In the genomic region with DNA sequence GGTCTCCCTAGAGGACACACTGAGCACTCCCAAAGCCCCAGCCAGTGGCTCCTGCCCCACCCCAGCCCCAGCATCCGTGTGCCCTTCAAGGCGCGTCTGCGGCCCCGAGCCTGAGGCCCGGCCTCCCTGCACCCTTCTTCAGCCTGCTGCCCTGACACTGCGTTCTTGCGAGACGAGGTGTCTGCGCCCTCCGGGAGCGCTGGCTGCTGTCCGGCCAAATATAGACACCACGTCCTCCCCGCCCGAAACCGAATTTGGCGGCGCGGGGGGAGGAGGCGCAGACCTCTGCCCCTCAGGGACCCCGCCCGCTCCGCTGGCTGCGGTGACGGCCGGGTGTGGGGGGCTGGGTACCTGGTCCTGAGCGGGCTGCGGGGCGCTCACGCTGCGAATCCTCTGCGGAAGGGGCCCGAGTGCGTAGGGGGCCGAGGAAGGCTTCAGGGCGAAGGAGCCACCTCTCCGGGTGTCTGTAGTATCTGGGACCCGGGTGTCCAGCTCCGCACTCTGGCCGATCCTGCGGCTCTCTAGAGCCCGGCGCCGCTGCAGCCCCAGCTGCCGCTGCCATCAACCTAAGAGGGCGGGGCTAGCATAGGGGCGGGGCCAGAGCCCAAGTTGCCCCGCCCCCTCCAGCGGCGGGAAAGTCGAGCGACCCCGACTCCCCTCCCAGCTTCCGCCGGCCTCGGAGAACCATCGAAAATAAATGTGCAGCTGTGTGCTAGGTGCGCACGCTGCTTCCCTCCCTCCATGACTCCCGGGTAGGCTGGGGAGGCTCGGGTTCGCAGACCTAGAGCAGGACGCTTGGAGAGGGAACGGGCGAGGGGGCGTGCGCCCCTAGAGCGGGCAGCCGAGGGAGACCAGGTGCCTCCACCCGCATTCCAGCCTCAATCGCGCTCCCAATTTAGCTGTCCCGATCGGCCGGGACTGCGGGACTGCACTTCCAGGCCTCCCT, we compare ENCODE assay signal across 1 cellular context.
TF ChIP-seq lines count a peak whose summit lies in the region.

A gene (minus strand): TSS at position 576 of the 946 bp plus-strand sequence. CDS start 1,491 bp downstream, outside the sequence.

TF ChIP-seq in HEK293, 187 proteins besides CTCF, POLR2A, EP300 and RAD21 (continued from another document):
- TF ChIP-seq, protein P1, sequence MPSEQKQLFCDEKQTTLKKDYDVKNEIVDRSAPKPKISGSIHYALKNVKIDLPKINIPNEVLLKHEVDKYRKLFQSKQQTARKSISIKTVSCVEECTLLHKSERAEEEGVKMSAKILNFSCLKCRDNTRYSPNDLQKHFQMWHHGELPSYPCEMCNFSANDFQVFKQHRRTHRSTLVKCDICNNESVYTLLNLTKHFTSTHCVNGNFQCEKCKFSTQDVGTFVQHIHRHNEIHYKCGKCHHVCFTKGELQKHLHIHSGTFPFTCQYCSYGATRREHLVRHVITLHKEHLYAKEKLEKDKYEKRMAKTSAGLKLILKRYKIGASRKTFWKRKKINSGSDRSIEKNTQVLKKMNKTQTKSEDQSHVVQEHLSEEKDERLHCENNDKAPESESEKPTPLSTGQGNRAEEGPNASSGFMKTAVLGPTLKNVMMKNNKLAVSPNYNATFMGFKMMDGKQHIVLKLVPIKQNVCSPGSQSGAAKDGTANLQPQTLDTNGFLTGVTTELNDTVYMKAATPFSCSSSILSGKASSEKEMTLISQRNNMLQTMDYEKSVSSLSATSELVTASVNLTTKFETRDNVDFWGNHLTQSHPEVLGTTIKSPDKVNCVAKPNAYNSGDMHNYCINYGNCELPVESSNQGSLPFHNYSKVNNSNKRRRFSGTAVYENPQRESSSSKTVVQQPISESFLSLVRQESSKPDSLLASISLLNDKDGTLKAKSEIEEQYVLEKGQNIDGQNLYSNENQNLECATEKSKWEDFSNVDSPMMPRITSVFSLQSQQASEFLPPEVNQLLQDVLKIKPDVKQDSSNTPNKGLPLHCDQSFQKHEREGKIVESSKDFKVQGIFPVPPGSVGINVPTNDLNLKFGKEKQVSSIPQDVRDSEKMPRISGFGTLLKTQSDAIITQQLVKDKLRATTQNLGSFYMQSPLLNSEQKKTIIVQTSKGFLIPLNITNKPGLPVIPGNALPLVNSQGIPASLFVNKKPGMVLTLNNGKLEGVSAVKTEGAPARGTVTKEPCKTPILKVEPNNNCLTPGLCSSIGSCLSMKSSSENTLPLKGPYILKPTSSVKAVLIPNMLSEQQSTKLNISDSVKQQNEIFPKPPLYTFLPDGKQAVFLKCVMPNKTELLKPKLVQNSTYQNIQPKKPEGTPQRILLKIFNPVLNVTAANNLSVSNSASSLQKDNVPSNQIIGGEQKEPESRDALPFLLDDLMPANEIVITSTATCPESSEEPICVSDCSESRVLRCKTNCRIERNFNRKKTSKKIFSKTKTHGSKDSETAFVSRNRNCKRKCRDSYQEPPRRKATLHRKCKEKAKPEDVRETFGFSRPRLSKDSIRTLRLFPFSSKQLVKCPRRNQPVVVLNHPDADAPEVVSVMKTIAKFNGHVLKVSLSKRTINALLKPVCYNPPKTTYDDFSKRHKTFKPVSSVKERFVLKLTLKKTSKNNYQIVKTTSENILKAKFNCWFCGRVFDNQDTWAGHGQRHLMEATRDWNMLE (tag by site-specific recombination; conservative IDR thresholded peaks at IDR 0.05; ENCODE audit: low read depth), result peak; percentile 21; the same call in 1 of the 2 replicates
- TF ChIP-seq, protein P2, sequence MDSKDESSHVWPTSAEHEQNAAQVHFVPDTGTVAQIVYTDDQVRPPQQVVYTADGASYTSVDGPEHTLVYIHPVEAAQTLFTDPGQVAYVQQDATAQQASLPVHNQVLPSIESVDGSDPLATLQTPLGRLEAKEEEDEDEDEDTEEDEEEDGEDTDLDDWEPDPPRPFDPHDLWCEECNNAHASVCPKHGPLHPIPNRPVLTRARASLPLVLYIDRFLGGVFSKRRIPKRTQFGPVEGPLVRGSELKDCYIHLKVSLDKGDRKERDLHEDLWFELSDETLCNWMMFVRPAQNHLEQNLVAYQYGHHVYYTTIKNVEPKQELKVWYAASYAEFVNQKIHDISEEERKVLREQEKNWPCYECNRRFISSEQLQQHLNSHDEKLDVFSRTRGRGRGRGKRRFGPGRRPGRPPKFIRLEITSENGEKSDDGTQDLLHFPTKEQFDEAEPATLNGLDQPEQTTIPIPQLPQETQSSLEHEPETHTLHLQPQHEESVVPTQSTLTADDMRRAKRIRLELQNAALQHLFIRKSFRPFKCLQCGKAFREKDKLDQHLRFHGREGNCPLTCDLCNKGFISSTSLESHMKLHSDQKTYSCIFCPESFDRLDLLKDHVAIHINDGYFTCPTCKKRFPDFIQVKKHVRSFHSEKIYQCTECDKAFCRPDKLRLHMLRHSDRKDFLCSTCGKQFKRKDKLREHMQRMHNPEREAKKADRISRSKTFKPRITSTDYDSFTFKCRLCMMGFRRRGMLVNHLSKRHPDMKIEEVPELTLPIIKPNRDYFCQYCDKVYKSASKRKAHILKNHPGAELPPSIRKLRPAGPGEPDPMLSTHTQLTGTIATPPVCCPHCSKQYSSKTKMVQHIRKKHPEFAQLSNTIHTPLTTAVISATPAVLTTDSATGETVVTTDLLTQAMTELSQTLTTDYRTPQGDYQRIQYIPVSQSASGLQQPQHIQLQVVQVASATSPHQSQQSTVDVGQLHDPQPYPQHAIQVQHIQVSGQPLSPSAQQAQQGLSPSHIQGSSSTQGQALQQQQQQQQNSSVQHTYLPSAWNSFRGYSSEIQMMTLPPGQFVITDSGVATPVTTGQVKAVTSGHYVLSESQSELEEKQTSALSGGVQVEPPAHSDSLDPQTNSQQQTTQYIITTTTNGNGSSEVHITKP (tag by site-specific recombination; IDR thresholded peaks at IDR 0.05), result peak; percentile 48; the same call in 1 of the 2 replicates
- no peak for TF ChIP-seq ZNF510 (tag by site-specific recombination; IDR thresholded peaks at IDR 0.05; ENCODE audit: insufficient replicate concordance)
- no peak for TF ChIP-seq ZNF174 (tag by site-specific recombination; IDR thresholded peaks at IDR 0.05)
- TF ChIP-seq ZNF266 (tag by site-specific recombination; IDR thresholded peaks at IDR 0.05; ENCODE audit: low read depth), result no peak
- no peak; the same call in 1 of the 2 replicates for TF ChIP-seq ZNF37A (tag by site-specific recombination; IDR thresholded peaks at IDR 0.05)
- TF ChIP-seq, protein P3, sequence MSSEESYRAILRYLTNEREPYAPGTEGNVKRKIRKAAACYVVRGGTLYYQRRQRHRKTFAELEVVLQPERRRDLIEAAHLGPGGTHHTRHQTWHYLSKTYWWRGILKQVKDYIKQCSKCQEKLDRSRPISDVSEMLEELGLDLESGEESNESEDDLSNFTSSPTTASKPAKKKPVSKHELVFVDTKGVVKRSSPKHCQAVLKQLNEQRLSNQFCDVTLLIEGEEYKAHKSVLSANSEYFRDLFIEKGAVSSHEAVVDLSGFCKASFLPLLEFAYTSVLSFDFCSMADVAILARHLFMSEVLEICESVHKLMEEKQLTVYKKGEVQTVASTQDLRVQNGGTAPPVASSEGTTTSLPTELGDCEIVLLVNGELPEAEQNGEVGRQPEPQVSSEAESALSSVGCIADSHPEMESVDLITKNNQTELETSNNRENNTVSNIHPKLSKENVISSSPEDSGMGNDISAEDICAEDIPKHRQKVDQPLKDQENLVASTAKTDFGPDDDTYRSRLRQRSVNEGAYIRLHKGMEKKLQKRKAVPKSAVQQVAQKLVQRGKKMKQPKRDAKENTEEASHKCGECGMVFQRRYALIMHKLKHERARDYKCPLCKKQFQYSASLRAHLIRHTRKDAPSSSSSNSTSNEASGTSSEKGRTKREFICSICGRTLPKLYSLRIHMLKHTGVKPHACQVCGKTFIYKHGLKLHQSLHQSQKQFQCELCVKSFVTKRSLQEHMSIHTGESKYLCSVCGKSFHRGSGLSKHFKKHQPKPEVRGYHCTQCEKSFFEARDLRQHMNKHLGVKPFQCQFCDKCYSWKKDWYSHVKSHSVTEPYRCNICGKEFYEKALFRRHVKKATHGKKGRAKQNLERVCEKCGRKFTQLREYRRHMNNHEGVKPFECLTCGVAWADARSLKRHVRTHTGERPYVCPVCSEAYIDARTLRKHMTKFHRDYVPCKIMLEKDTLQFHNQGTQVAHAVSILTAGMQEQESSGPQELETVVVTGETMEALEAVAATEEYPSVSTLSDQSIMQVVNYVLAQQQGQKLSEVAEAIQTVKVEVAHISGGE (tag by site-specific recombination; conservative IDR thresholded peaks at IDR 0.05; ENCODE audit: low read depth), result peak; percentile 53
- TF ChIP-seq ZNF239 (tag by site-specific recombination; IDR thresholded peaks at IDR 0.05), result no peak
- no peak for TF ChIP-seq OSR2 (tag by site-specific recombination; IDR thresholded peaks at IDR 0.05)
- peak; percentile 67; the same call in 1 of the 2 replicates for TF ChIP-seq BCL11B (tag by site-specific recombination; IDR thresholded peaks at IDR 0.05; ENCODE audit: low read depth)
- TF ChIP-seq FEZF1 (tag by site-specific recombination; IDR thresholded peaks at IDR 0.05), result no peak
- TF ChIP-seq, protein P4, sequence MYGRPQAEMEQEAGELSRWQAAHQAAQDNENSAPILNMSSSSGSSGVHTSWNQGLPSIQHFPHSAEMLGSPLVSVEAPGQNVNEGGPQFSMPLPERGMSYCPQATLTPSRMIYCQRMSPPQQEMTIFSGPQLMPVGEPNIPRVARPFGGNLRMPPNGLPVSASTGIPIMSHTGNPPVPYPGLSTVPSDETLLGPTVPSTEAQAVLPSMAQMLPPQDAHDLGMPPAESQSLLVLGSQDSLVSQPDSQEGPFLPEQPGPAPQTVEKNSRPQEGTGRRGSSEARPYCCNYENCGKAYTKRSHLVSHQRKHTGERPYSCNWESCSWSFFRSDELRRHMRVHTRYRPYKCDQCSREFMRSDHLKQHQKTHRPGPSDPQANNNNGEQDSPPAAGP (tag by site-specific recombination; IDR thresholded peaks at IDR 0.05), result no peak
- no peak for TF ChIP-seq ZNF391 (tag by site-specific recombination; IDR thresholded peaks at IDR 0.05; ENCODE audit: borderline replicate concordance, low read depth)
- TF ChIP-seq, protein P5, sequence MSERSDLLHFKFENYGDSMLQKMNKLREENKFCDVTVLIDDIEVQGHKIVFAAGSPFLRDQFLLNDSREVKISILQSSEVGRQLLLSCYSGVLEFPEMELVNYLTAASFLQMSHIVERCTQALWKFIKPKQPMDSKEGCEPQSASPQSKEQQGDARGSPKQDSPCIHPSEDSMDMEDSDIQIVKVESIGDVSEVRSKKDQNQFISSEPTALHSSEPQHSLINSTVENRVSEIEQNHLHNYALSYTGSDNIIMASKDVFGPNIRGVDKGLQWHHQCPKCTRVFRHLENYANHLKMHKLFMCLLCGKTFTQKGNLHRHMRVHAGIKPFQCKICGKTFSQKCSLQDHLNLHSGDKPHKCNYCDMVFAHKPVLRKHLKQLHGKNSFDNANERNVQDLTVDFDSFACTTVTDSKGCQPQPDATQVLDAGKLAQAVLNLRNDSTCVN (tag by site-specific recombination; optimal IDR thresholded peaks at IDR 0.05), result peak; percentile 55
- no peak for TF ChIP-seq HOXC10 (CRISPR knock-in tag; IDR thresholded peaks at IDR 0.05)
- TF ChIP-seq ZFP3 (tag by site-specific recombination; IDR thresholded peaks at IDR 0.05; ENCODE audit: low read depth), result no peak
- TF ChIP-seq ZNF558 (tag by site-specific recombination; IDR thresholded peaks at IDR 0.05), result no peak
- no peak for TF ChIP-seq ZNF677 (tag by site-specific recombination; IDR thresholded peaks at IDR 0.05)
- TF ChIP-seq ZNF202 (tag by site-specific recombination; IDR thresholded peaks at IDR 0.05; ENCODE audit: borderline replicate concordance), result no peak
- TF ChIP-seq HOXA7 (CRISPR knock-in tag; IDR thresholded peaks at IDR 0.05; ENCODE audit: borderline replicate concordance), result no peak
- no peak for TF ChIP-seq ZNF530 (tag by site-specific recombination; IDR thresholded peaks at IDR 0.05; ENCODE audit: low read depth)
- no peak for TF ChIP-seq ZNF670 (tag by site-specific recombination; IDR thresholded peaks at IDR 0.05; ENCODE audit: low read depth)
- TF ChIP-seq ZXDB (tag by site-specific recombination; IDR thresholded peaks at IDR 0.05), result no peak
- TF ChIP-seq SP2 (tag by site-specific recombination; IDR thresholded peaks at IDR 0.05), result peak; percentile 78
- TF ChIP-seq, protein P6, sequence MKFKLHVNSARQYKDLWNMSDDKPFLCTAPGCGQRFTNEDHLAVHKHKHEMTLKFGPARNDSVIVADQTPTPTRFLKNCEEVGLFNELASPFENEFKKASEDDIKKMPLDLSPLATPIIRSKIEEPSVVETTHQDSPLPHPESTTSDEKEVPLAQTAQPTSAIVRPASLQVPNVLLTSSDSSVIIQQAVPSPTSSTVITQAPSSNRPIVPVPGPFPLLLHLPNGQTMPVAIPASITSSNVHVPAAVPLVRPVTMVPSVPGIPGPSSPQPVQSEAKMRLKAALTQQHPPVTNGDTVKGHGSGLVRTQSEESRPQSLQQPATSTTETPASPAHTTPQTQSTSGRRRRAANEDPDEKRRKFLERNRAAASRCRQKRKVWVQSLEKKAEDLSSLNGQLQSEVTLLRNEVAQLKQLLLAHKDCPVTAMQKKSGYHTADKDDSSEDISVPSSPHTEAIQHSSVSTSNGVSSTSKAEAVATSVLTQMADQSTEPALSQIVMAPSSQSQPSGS (tag by site-specific recombination; IDR thresholded peaks at IDR 0.05; ENCODE audit: low read depth), result no peak
- TF ChIP-seq ZNF121 (tag by site-specific recombination; IDR thresholded peaks at IDR 0.05), result no peak
- TF ChIP-seq RBAK (tag by site-specific recombination; IDR thresholded peaks at IDR 0.05), result no peak
TF ChIP-seq in HEK293: peak in this region for 38.
